In genomic region chr22:40030026-40030756, GRCh38 we compare ENCODE assay signal across 19 cellular contexts. TPM values are rescaled to one million over a fixed set of nuclear protein-coding genes. Genes with fewer than 3 reads are reported as not detected.
DNase-seq lines count a peak whose midpoint lies in the region; ATAC-seq and TF ChIP-seq lines count a peak whose summit lies in the region.
"Had no signal": no experiment of that assay in that cellular context is flagged by ENCODE, and none has a peak within 500 bp of the region (broad histone marks: within the 10 kb centered on the region; RNA-seq: fewer than 3 reads in every experiment).

No MANE protein-coding gene starts in this region.

- H4K8ac ChIP-seq in neuronal stem cell (ENCODE audit: low read depth, low read length): no peak overlapping the region

- H3F3A ChIP-seq in GM23338 (replicated peaks; ENCODE audit: low read depth): no peaks in the 10 kb centered on the region

- H4K20me1 ChIP-seq in GM23338 (replicated peaks; ENCODE audit: insufficient read depth): no peaks in the 10 kb centered on the region; the same call in 1 of the 2 replicates

- DNase-seq in T-helper 2 cell treated with Interferon-gamma antibody and Interleukin-4, amounts not matched to agents 5 μg/mL and 100 μg/mL, for 36 hours (ENCODE audit: low spot score): no peak
- DNase-seq in T-helper 2 cell (no peak), GM23338 (ENCODE audit: low spot score) (no peak), neuronal stem cell (ENCODE audit: low spot score) (no peak), NCI-H2081 (lab: John Stamatoyannopoulos, UW) (no peak)
- no peak for DNase-seq in activated T-helper 2 cell treated with anti-CD3 and anti-CD28 coated beads, Interferon-gamma antibody, Interleukin-2, Interleukin-4, amounts not matched to agents 10 μg/mL and 5 μg/mL and 100 μg/mL, durations not matched to agents 14 hours and 24 hours and 36 hours (ENCODE audit: low spot score)
- DNase-seq: DMS153, HCEC 1CT, IMR-90, NCI-H146, NCI-H2107, NCI-H345, NCI-H69, PC-3, SK-N-SH had no signal

- H2BK120ac ChIP-seq in neuronal stem cell (ENCODE audit: low read depth, low read length): no peak overlapping the region

- H3K4me1 Mint-ChIP-seq in T-helper 2 cell treated with Interferon-gamma antibody and Interleukin-4, amounts not matched to agents 5 μg/mL and 100 μg/mL, for 36 hours (ENCODE audit: low read depth): peaks cover 12% of the 10 kb centered on the region
- H3K4me1 Mint-ChIP-seq in GM23338: peaks cover 23% of the 10 kb centered on the region
- H3K4me1 Mint-ChIP-seq in activated T-helper 2 cell treated with anti-CD3 and anti-CD28 coated beads, Interferon-gamma antibody, Interleukin-2, Interleukin-4, amounts not matched to agents 10 μg/mL and 5 μg/mL and 100 μg/mL, durations not matched to agents 14 hours and 24 hours and 36 hours (ENCODE audit: low read depth): peaks cover 8% of the 10 kb centered on the region

- H3K36me3 ChIP-seq in GM23338 (ENCODE audit: insufficient read depth): no peaks in the 10 kb centered on the region
- H3K36me3 ChIP-seq in neuronal stem cell (replicated peaks in 1 of 2; ENCODE audit: control insufficient read depth in 2 of 2, insufficient read depth in 2 of 2, low read length in 2 of 2): no peaks in the 10 kb centered on the region

- no peak overlapping the region for H3K4me3 ChIP-seq in GM23338
- no peak overlapping the region for H3K4me3 ChIP-seq in neuronal stem cell (ENCODE audit: low read length in 2 of 2)

- no peak overlapping the region for H4K91ac ChIP-seq in neuronal stem cell (ENCODE audit: low read depth, low read length, poor library complexity)

- no peaks in the 10 kb centered on the region for H3K79me2 ChIP-seq in GM23338 (replicated peaks; ENCODE audit: insufficient read depth)

- H2BK15ac ChIP-seq in neuronal stem cell (ENCODE audit: low read length): peak overlapping the region; percentile 33

- TF ChIP-seq CTCF in GM23338 (conservative IDR thresholded peaks at IDR 0.05; ENCODE audit: low read depth in 2 of 2): no peak

- no peak overlapping the region for H2BK12ac ChIP-seq in neuronal stem cell (ENCODE audit: low read length)

- H3K27me3 ChIP-seq in GM23338 (ENCODE audit: insufficient read depth) (no peaks in the 10 kb centered on the region), neuronal stem cell (ENCODE audit: control insufficient read depth in 3 of 3, insufficient read depth in 3 of 3, low read depth in 1 of 3, low read length in 3 of 3) (peaks cover 0 to 49% (median 0%) of the 10 kb centered on the region in 3 experiments)

- H3K23ac ChIP-seq in neuronal stem cell (ENCODE audit: low read depth, low read length, poor library complexity): no peak overlapping the region

- H3K9me2 ChIP-seq in GM23338 (ENCODE audit: insufficient read depth): no peaks in the 10 kb centered on the region
- H3K9me2 ChIP-seq: SK-N-SH had no signal

- no peaks in the 10 kb centered on the region for H3K36me3 Mint-ChIP-seq in T-helper 2 cell treated with Interferon-gamma antibody and Interleukin-4, amounts not matched to agents 5 μg/mL and 100 μg/mL, for 36 hours (ENCODE audit: low read depth)
- peaks cover 5% of the 10 kb centered on the region; the same call in 2 of the 3 replicates for H3K36me3 Mint-ChIP-seq in GM23338 (ENCODE audit: low read depth)
- H3K36me3 Mint-ChIP-seq in activated T-helper 2 cell treated with anti-CD3 and anti-CD28 coated beads, Interferon-gamma antibody, Interleukin-2, Interleukin-4, amounts not matched to agents 10 μg/mL and 5 μg/mL and 100 μg/mL, durations not matched to agents 14 hours and 24 hours and 36 hours (ENCODE audit: low read depth): no peaks in the 10 kb centered on the region

- H3K27me3 Mint-ChIP-seq in T-helper 2 cell treated with Interferon-gamma antibody and Interleukin-4, amounts not matched to agents 5 μg/mL and 100 μg/mL, for 36 hours (ENCODE audit: low read depth): no peaks in the 10 kb centered on the region
- H3K27me3 Mint-ChIP-seq in GM23338 (ENCODE audit: insufficient read depth, low read depth, poor library complexity): peaks cover 12% of the 10 kb centered on the region
- H3K27me3 Mint-ChIP-seq in activated T-helper 2 cell treated with anti-CD3 and anti-CD28 coated beads, Interferon-gamma antibody, Interleukin-2, Interleukin-4, amounts not matched to agents 10 μg/mL and 5 μg/mL and 100 μg/mL, durations not matched to agents 14 hours and 24 hours and 36 hours (ENCODE audit: low read depth): no peaks in the 10 kb centered on the region

- H3K27ac ChIP-seq in GM23338 (ENCODE audit: low read depth) (0 out of 2 replicates have a peak overlapping the region, but pooled peaks have one; percentile 39), neuronal stem cell (replicated peaks; ENCODE audit: low read length) (no peak overlapping the region)
- H3K27ac ChIP-seq: 22Rv1 had no signal

- H2BK5ac ChIP-seq in neuronal stem cell (ENCODE audit: low read length): no peak overlapping the region

- no CpG with 5 or more reads among the region's 13 CpGs for WGBS in neuronal stem cell (ENCODE audit: extremely low coverage in 2 of 2, insufficient read length in 2 of 2, insufficient replicate concordance in 1 of 2), 2 donors

- H3K4me1 ChIP-seq in GM23338 (ENCODE audit: insufficient read depth) (peaks cover 8% of the 10 kb centered on the region; the same call in 1 of the 2 replicates), neuronal stem cell (ENCODE audit: control insufficient read depth in 2 of 2, insufficient read depth in 1 of 2, low read depth in 1 of 2, low read length in 2 of 2) (peaks cover 2 to 7% of the 10 kb centered on the region in 2 donors)

- H3K27ac Mint-ChIP-seq in T-helper 2 cell treated with Interferon-gamma antibody and Interleukin-4, amounts not matched to agents 5 μg/mL and 100 μg/mL, for 36 hours: peak overlapping the region; percentile 73
- peak overlapping the region; percentile 65 for H3K27ac Mint-ChIP-seq in GM23338
- peak overlapping the region; percentile 38 for H3K27ac Mint-ChIP-seq in activated T-helper 2 cell treated with anti-CD3 and anti-CD28 coated beads, Interferon-gamma antibody, Interleukin-2, Interleukin-4, amounts not matched to agents 10 μg/mL and 5 μg/mL and 100 μg/mL, durations not matched to agents 14 hours and 24 hours and 36 hours

- H2AK5ac ChIP-seq in neuronal stem cell (ENCODE audit: low read depth, low read length): peak overlapping the region; percentile 29

- H3K79me1 ChIP-seq in neuronal stem cell (ENCODE audit: low read depth, low read length): no peaks in the 10 kb centered on the region

- H2AFZ ChIP-seq in GM23338 (no peak overlapping the region), neuronal stem cell (ENCODE audit: low read length) (peak overlapping the region; percentile 81)

- peak overlapping the region; percentile 45 for H3K18ac ChIP-seq in neuronal stem cell (ENCODE audit: low read length)

- ATAC-seq in GM23338 (no peak), HG02840 (IDR thresholded peaks at IDR 0.05; ENCODE audit: low FRiP score, unreplicated experiment) (no peak), GM21529 (IDR thresholded peaks at IDR 0.05; ENCODE audit: unreplicated experiment) (no peak)
- ATAC-seq: PC-3 had no signal

- no peak overlapping the region for H3K4me3 Mint-ChIP-seq in T-helper 2 cell treated with Interferon-gamma antibody and Interleukin-4, amounts not matched to agents 5 μg/mL and 100 μg/mL, for 36 hours
- no peak overlapping the region for H3K4me3 Mint-ChIP-seq in GM23338
- no peak overlapping the region for H3K4me3 Mint-ChIP-seq in activated T-helper 2 cell treated with anti-CD3 and anti-CD28 coated beads, Interferon-gamma antibody, Interleukin-2, Interleukin-4, amounts not matched to agents 10 μg/mL and 5 μg/mL and 100 μg/mL, durations not matched to agents 14 hours and 24 hours and 36 hours (ENCODE audit: low read depth)

- no peaks in the 10 kb centered on the region for H3K9me3 ChIP-seq in neuronal stem cell (replicated peaks in 1 of 2; ENCODE audit: control insufficient read depth in 2 of 2, insufficient read depth in 1 of 2, low read depth in 1 of 2, low read length in 2 of 2)
- H3K9me3 ChIP-seq: SK-N-SH had no signal

- no peaks in the 10 kb centered on the region for H3K9me3 Mint-ChIP-seq in T-helper 2 cell treated with Interferon-gamma antibody and Interleukin-4, amounts not matched to agents 5 μg/mL and 100 μg/mL, for 36 hours
- no peaks in the 10 kb centered on the region; the same call in 2 of the 3 replicates for H3K9me3 Mint-ChIP-seq in GM23338
- H3K9me3 Mint-ChIP-seq in activated T-helper 2 cell treated with anti-CD3 and anti-CD28 coated beads, Interferon-gamma antibody, Interleukin-2, Interleukin-4, amounts not matched to agents 10 μg/mL and 5 μg/mL and 100 μg/mL, durations not matched to agents 14 hours and 24 hours and 36 hours: no peaks in the 10 kb centered on the region

- H3K4ac ChIP-seq in neuronal stem cell (ENCODE audit: low read length): no peak overlapping the region

- H3K4me2 ChIP-seq in GM23338: 0 out of 2 replicates have a peak overlapping the region, but pooled peaks have one; percentile 32
- no peak overlapping the region for H3K4me2 ChIP-seq in neuronal stem cell (ENCODE audit: insufficient read depth, low read length, poor library complexity, severe bottlenecking)
- H3K4me2 ChIP-seq: SK-N-SH had no signal

- H3K9ac ChIP-seq in neuronal stem cell (ENCODE audit: low read depth, low read length, poor library complexity): peak overlapping the region; percentile 15
- H3K9ac ChIP-seq: SK-N-SH had no signal

- H3K14ac ChIP-seq in neuronal stem cell (ENCODE audit: low read length): no peak overlapping the region

- intact Hi-C loops in activated T-helper 2 cell treated with anti-CD3 and anti-CD28 coated beads, Interferon-gamma antibody, Interleukin-2, Interleukin-4, amounts not matched to agents 10 μg/mL and 5 μg/mL and 100 μg/mL, durations not matched to agents 14 hours and 24 hours and 36 hours (cut with micrococcal nuclease): no loop called here

TF ChIP-seq in GM23338, 12 proteins besides CTCF, POLR2A, EP300 and RAD21 (continues in another document):
- no peak for TF ChIP-seq EZH2phosphoT487 (IDR thresholded peaks at IDR 0.05; ENCODE audit: unreplicated experiment)
- TF ChIP-seq EZH2 (IDR thresholded peaks at IDR 0.05; ENCODE audit: low read depth, unreplicated experiment): no peak

RNA-seq across cellular contexts. Expression of gene FAM83F, which starts 35.4 kb away (rescaled TPM):
- total RNA-seq in GM23338 (2014; rRNA removed; shearing (Covaris generic)): 13.5 and 15.9 TPM in 2 replicates
- 3.5 and 3.7 TPM in 2 replicates for polyA plus RNA-seq in GM23338 (2016; fragmentation: Nextera tagmentation; extraction: Ambion mirVana)
- total RNA-seq in activated T-helper 2 cell treated with anti-CD3 and anti-CD28 coated beads, Interferon-gamma antibody, Interleukin-2, Interleukin-4, amounts not matched to agents 10 μg/mL and 5 μg/mL and 100 μg/mL, durations not matched to agents 14 hours and 24 hours and 36 hours: 0.07 and 0.11 TPM in 2 replicates
- 0.03 TPM for polyA plus RNA-seq in neuronal stem cell (2013, experiment 1 of 2)
- polyA plus RNA-seq in neuronal stem cell (2013, experiment 2 of 2): 0.04 TPM
- total RNA-seq: IMR-90 had no signal
- polyA plus RNA-seq: BJ, IMR-90, SK-N-SH had no signal

Comparison
In these comparisons a context has a peak if more than half of its experiments do, and no peak if none do; other contexts are left out.
1. RNA of gene FAM83F, which starts 35.4 kb away (total RNA-seq): 13.5 to 15.9 TPM in GM23338; 0.07 to 0.11 TPM in activated T-helper 2 cell treated with anti-CD3 and anti-CD28 coated beads, Interferon-gamma antibody, Interleukin-2, Interleukin-4, amounts not matched to agents 10 μg/mL and 5 μg/mL and 100 μg/mL, durations not matched to agents 14 hours and 24 hours and 36 hours; every median in the first group is over 10 times any median in the second.
2. Peak in every context shown above with its lines, with median percentiles within 50 percentile points of each other: H3K27ac Mint-ChIP-seq.